Comparison of ENCODE assay signal across 20 cellular contexts in genomic region chr13:37381502-37381901, GRCh38.
"Had no signal": no experiment of that assay in that cellular context is flagged by ENCODE, and none has a peak within 500 bp of the region (broad histone marks: within the 10 kb centered on the region; RNA-seq: fewer than 3 reads in every experiment).

No MANE protein-coding gene starts in this region.

- H3K4me3 Mint-ChIP-seq: naive B cell; nephron progenitor cell; stimulated activated effector memory CD8-positive, alpha-beta T cell treated with anti-CD3 and anti-CD28 coated beads, Interleukin-12 subunit alpha, Interleukin-12 subunit beta, amount 100 ng/mL, for 72 hours had no signal

- H3K79me2 ChIP-seq: hepatocyte had no signal

- H3K27me3 Mint-ChIP-seq: naive B cell, progenitor cell of endocrine pancreas had no signal

- H3K4me1 ChIP-seq: pancreas, tibial nerve, upper lobe of right lung, vagina had no signal

- H3K27ac Mint-ChIP-seq: naive B cell; nephron progenitor cell; progenitor cell of endocrine pancreas; stimulated activated effector memory CD8-positive, alpha-beta T cell treated with anti-CD3 and anti-CD28 coated beads, Interleukin-12 subunit alpha, Interleukin-12 subunit beta, amount 100 ng/mL, for 72 hours had no signal

- H3K4me2 ChIP-seq: hepatocyte had no signal

- DNase-seq: caudate nucleus; effector memory CD4-positive, alpha-beta T cell; left colon; left ventricle myocardium superior; mesenchymal stem cell; naive B cell; nephron progenitor cell; pancreas; right cardiac atrium; stimulated activated CD4-positive, alpha-beta T cell treated with anti-CD3 and anti-CD28 coated beads, Interleukin-4, amount 100 ng/mL, for 1 hour; stimulated activated CD8-positive, alpha-beta memory T cell treated with anti-CD3 and anti-CD28 coated beads, Interleukin-4, amount 100 ng/mL, for 48 hours; stimulated activated naive CD8-positive, alpha-beta T cell treated with anti-CD3 and anti-CD28 coated beads, Interleukin-15, Interleukin-2, amounts not matched to agents 100 U/mL and 50 U/mL, for 24 hours; upper lobe of right lung had no signal

- H3K36me3 Mint-ChIP-seq: naive B cell; stimulated activated effector memory CD8-positive, alpha-beta T cell treated with anti-CD3 and anti-CD28 coated beads, Interleukin-12 subunit alpha, Interleukin-12 subunit beta, amount 100 ng/mL, for 72 hours had no signal

- H3K27ac ChIP-seq: coronary artery, hepatocyte, pancreas, tibial nerve, upper lobe of right lung, vagina had no signal

- H3K9me3 ChIP-seq: pancreas, tibial nerve, upper lobe of right lung, vagina had no signal

- H3K27me3 ChIP-seq: hepatocyte, pancreas, tibial nerve, upper lobe of right lung, vagina had no signal

- H3K36me3 ChIP-seq: pancreas, tibial nerve, upper lobe of right lung, vagina had no signal

- H2AFZ ChIP-seq: hepatocyte had no signal

- H3K9me3 Mint-ChIP-seq: nephron progenitor cell; stimulated activated effector memory CD8-positive, alpha-beta T cell treated with anti-CD3 and anti-CD28 coated beads, Interleukin-12 subunit alpha, Interleukin-12 subunit beta, amount 100 ng/mL, for 72 hours had no signal

- H3K4me3 ChIP-seq: coronary artery, hepatocyte, lung, pancreas, tibial nerve, upper lobe of right lung, vagina had no signal

- H3K4me1 Mint-ChIP-seq: naive B cell; nephron progenitor cell; stimulated activated effector memory CD8-positive, alpha-beta T cell treated with anti-CD3 and anti-CD28 coated beads, Interleukin-12 subunit alpha, Interleukin-12 subunit beta, amount 100 ng/mL, for 72 hours had no signal
